10 cellular contexts compared by ENCODE assay signal in genomic region chr10:113501031-113501430, GRCh38. TPM values are rescaled to one million over a fixed set of nuclear protein-coding genes. Genes with fewer than 3 reads are reported as not detected.
DNase-seq lines count a peak whose midpoint lies in the region; TF ChIP-seq lines count a peak whose summit lies in the region.
"Not testable (repeated sequence)": the region's sequence is repeated elsewhere in the genome, so short reads cannot be mapped to it uniquely, and the experiment has no call there.
"Had no signal": no experiment of that assay in that cellular context is flagged by ENCODE, and none has a peak within 500 bp of the region (broad histone marks: within the 10 kb centered on the region; RNA-seq: fewer than 3 reads in every experiment).

No MANE protein-coding gene starts in this region.

- TF ChIP-seq CTCF in thyroid gland (IDR thresholded peaks at IDR 0.05) = not testable (repeated sequence)

- not testable (repeated sequence) for H3K36me3 ChIP-seq in thyroid gland

- not testable (repeated sequence) for TF ChIP-seq POLR2A in thyroid gland (IDR thresholded peaks at IDR 0.05)

- H3K27me3 ChIP-seq in thyroid gland = not testable (repeated sequence)

- 37 to 47% methylated on average over 6 of the region's 6 CpGs for WGBS in thyroid gland, 2 donors

- intact Hi-C loops in thyroid gland (cut with DNase I) = not testable (repeated sequence)

- H3K4me1 ChIP-seq in thyroid gland = peaks cover 46 to 50% of the 10 kb centered on the region in 2 donors

- not testable (repeated sequence) for H3K9me3 ChIP-seq in thyroid gland

- H3K27ac ChIP-seq in thyroid gland = peak overlapping the region in 2 of 3 donors; percentile 11 to 70

- peak; percentile 72 to 78 for DNase-seq in thyroid gland

- not testable (repeated sequence) for H3K4me3 ChIP-seq in thyroid gland (replicated peaks in 1 of 3)

RNA-seq across cellular contexts. Expression of gene HABP2, which starts 51.8 kb away (rescaled TPM):
- total RNA-seq in thyroid gland = not detected
- total RNA-seq: A172; A673; B cell; CD4-positive, alpha-beta memory T cell; CD4-positive, alpha-beta T cell; CD4-positive, CD25-positive, alpha-beta regulatory T cell; CD8-positive, alpha-beta memory T cell; CD8-positive, alpha-beta T cell; Daoy had no signal
